In the genomic region with DNA sequence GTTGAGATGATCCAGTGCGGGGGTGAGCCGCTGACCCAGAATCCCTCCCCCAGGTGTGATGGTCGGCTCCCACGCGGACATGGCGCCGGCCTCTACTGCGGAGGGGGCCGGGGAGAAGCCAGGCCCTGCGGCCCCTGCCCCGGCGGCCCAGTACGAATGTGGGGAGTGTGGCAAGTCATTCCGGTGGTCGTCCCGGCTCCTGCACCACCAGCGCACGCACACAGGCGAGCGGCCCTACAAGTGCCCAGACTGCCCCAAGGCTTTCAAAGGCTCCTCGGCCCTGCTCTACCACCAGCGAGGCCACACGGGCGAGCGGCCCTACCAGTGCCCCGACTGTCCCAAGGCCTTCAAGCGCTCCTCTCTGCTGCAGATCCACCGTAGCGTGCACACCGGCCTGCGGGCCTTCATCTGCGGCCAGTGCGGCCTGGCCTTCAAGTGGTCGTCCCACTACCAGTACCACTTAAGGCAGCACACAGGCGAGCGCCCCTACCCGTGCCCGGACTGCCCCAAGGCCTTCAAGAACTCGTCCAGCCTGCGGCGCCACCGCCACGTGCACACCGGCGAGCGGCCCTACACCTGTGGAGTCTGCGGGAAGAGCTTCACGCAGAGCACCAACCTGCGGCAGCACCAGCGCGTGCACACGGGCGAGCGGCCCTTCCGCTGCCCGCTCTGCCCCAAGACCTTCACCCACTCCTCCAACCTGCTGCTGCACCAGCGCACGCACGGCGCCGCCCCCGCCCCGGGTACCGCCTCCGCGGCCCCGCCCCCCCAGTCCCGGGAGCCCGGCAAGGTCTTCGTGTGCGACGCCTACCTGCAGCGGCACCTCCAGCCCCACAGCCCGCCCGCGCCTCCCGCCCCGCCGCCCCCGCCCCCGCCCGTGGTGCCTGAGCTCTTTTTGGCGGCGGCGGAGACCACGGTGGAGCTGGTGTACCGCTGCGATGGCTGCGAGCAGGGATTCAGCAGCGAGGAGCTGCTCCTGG, we compare ENCODE assay signal across 23 cellular contexts. TPM values are rescaled to one million over a fixed set of nuclear protein-coding genes. Genes with fewer than 3 reads are reported as not detected.
A peak's percentile ranks its signal among the peaks of the same experiment; 100 is the strongest.
DNase-seq lines count a peak whose midpoint lies in the region; FAIRE-seq and TF ChIP-seq lines count a peak whose summit lies in the region.
"Had no signal": no experiment of that assay in that cellular context is flagged by ENCODE, and none has a peak within 500 bp of the region (broad histone marks: within the 10 kb centered on the region; RNA-seq: fewer than 3 reads in every experiment).

No MANE protein-coding gene starts in this region.

- H2BK15ac ChIP-seq in H1 (ENCODE audit: low read length) = no peak overlapping the region
- no peak overlapping the region for H2BK15ac ChIP-seq in mesendoderm (replicated peaks; ENCODE audit: low read depth)

- no peak for TF ChIP-seq RAD21 in H1 (IDR thresholded peaks at IDR 0.05 in 1 of 2, conservative IDR thresholded peaks at IDR 0.05 in 1 of 2; ENCODE audit: low read depth in 2 of 2, low read length in 2 of 2)

- H4K8ac ChIP-seq in H1 (ENCODE audit: extremely low read depth, insufficient read depth, low read length) = peak overlapping the region; percentile 57
- no peak overlapping the region for H4K8ac ChIP-seq in mesendoderm (ENCODE audit: low read depth, low read length)

- peak overlapping the region; percentile 1 to 53; a peak in 3 of 4 replicates for H3K4me2 ChIP-seq in H1 (ENCODE audit: insufficient read depth in 1 of 2, low read depth in 2 of 2, low read length in 2 of 2)
- H3K4me2 ChIP-seq in mesendoderm (ENCODE audit: low read length) = no peak overlapping the region

- H4K20me1 ChIP-seq in H1 (replicated peaks in 1 of 2; ENCODE audit: control insufficient read depth in 1 of 2, insufficient read depth in 2 of 2, low read length in 2 of 2) = peaks cover 0 to 5% of the 10 kb centered on the region in 2 experiments

- H2BK120ac ChIP-seq in H1 (replicated peaks; ENCODE audit: low read depth, low read length) = no peak overlapping the region
- no peak overlapping the region for H2BK120ac ChIP-seq in mesendoderm (ENCODE audit: low read depth, low read length)

- H2AFZ ChIP-seq in H1 (ENCODE audit: low read length) = no peak overlapping the region

- no peak overlapping the region for H4K5ac ChIP-seq in H1 (ENCODE audit: insufficient read length, low read depth, low read length)
- no peak overlapping the region for H4K5ac ChIP-seq in mesendoderm (ENCODE audit: low read length)

- POLR2A ChIA-PET in RWPE1 (lab: Yijun Ruan, JAX; ENCODE audit: low non-redundant PET) (no interaction called here), H1 (lab: Charles Lee; ENCODE audit: partially characterized antibody) (interaction anchor here (0.6 to 4.9 kb wide), 5 partner anchors 8 to 20 kb away, joined by 3 to 27 read pairs (median 3); no protein-coding TSS in a partner anchor)

- no peak overlapping the region for H3K23ac ChIP-seq in H1 (ENCODE audit: insufficient read length)
- H3K23ac ChIP-seq in mesendoderm (ENCODE audit: low read length) = no peak overlapping the region

- DNase-seq in ELF-1 (ENCODE audit: low read depth, low spot score) = peak; percentile 40
- no peak for DNase-seq in RWPE1 (ENCODE audit: low spot score)
- peak in 1 of 2 experiments; percentile 69 for DNase-seq in H1 (ENCODE audit: low read depth in 1 of 2, low spot score in 2 of 2)
- DNase-seq in mesendoderm = peak; percentile 24
- DNase-seq in frontal cortex (ENCODE audit: low spot score in 2 of 2) = no peak
- DNase-seq in HCEC 1CT = no peak
- no peak for DNase-seq in NCI-H1694 treated with DMSO at 0.1 percent for 48 hours (lab: John Stamatoyannopoulos, UW)
- DNase-seq: Calu3, DMS79 treated with DMSO at 0.1 percent for 48 hours, KBM-7, MV-4-11, NCI-H1105, NCI-H1436 treated with DMSO at 0.1 percent for 48 hours, NCI-H2029, NCI-H446, NCI-H524 treated with DMSO at 0.1 percent for 48 hours, NCI-H774, PC-3, SHP77 had no signal

- CTCF ChIA-PET in RWPE1 (lab: Yijun Ruan, JAX) (interaction anchor here (0.5 kb wide), 1 partner anchor 150 kb away, joined by 3 read pairs; no protein-coding TSS in a partner anchor), H1 (lab: Charles Lee; ENCODE audit: partially characterized antibody) (interaction anchor here (0.9 to 2.8 kb wide), 2 partner anchors 14 to 23 kb away, joined by 3 to 20 read pairs; no protein-coding TSS in a partner anchor)

- peaks cover 10% of the 10 kb centered on the region for H3K23me2 ChIP-seq in H1 (ENCODE audit: low read depth, low read length)

- H3K18ac ChIP-seq in H1 (ENCODE audit: extremely low read depth, low read length) = peak overlapping the region; percentile 60; the same call in 1 of the 2 replicates
- H3K18ac ChIP-seq in mesendoderm (ENCODE audit: low read length) = no peak overlapping the region

- H3K36me3 ChIP-seq in H1 (ENCODE audit: control insufficient read depth in 2 of 4, insufficient read depth in 4 of 4, low read length in 3 of 4) (peaks cover 0 to 10% (median 0%) of the 10 kb centered on the region in 4 experiments; a peak in 2 of 8 replicates), mesendoderm (ENCODE audit: control insufficient read depth, insufficient read depth, low read length) (no peaks in the 10 kb centered on the region)

- peak overlapping the region; percentile 91 for H3K27ac ChIP-seq in RWPE1
- no peak overlapping the region for H3K27ac ChIP-seq in H1 (ENCODE audit: low read depth, low read length)
- H3K27ac ChIP-seq in mesendoderm (ENCODE audit: low read depth, low read length) = no peak overlapping the region

- H3K56ac ChIP-seq in H1 (replicated peaks; ENCODE audit: insufficient read length, low read depth, low read length) (no peak overlapping the region), mesendoderm (ENCODE audit: low read length) (peak overlapping the region; percentile 80)

- H2BK5ac ChIP-seq in H1 (ENCODE audit: low read depth, low read length) (no peak overlapping the region; the same call in 1 of the 2 replicates), mesendoderm (ENCODE audit: low read length) (no peak overlapping the region)

- peak overlapping the region; percentile 91 for H4K91ac ChIP-seq in H1 (replicated peaks; ENCODE audit: insufficient read length, low read length)

- FAIRE-seq in H1 (lab: Jason Lieb, UNC) (no peak), frontal cortex (lab: Jason Lieb, UNC) (no peak)
- FAIRE-seq: GM12892 had no signal

- no peak overlapping the region for H2BK12ac ChIP-seq in H1 (ENCODE audit: low read depth, low read length)

- no peaks in the 10 kb centered on the region for H3K9me3 ChIP-seq in H1 (ENCODE audit: insufficient read depth in 2 of 2, low read depth in 1 of 2, low read length in 1 of 2)

- no peaks in the 10 kb centered on the region for H3K27me3 ChIP-seq in H1 (replicated peaks in 1 of 4; ENCODE audit: control insufficient read depth in 3 of 4, extremely low read depth in 1 of 4, insufficient read depth in 3 of 4, low read length in 3 of 4)
- H3K27me3 ChIP-seq in mesendoderm (ENCODE audit: insufficient read depth, low read length, poor library complexity) = no peaks in the 10 kb centered on the region

- H3K14ac ChIP-seq in H1 (ENCODE audit: insufficient read length) = no peak overlapping the region

- TF ChIP-seq CTCF in RWPE1 (conservative IDR thresholded peaks at IDR 0.05; ENCODE audit: low read depth) (no peak), H1 (IDR thresholded peaks at IDR 0.05; ENCODE audit: control extremely low read depth in 1 of 3, insufficient read depth in 1 of 3, low read depth in 1 of 3, low read length in 3 of 3) (no peak)

- peaks cover 0 to 23% (median 16%) of the 10 kb centered on the region in 4 experiments; a peak in 6 of 7 replicates for H3K4me1 ChIP-seq in H1 (replicated peaks in 1 of 4; ENCODE audit: control insufficient read depth in 3 of 4, insufficient read depth in 4 of 4, low read length in 3 of 4)
- H3K4me1 ChIP-seq in mesendoderm (ENCODE audit: control insufficient read depth, low read depth, low read length) = peaks cover 2% of the 10 kb centered on the region

- H3K79me1 ChIP-seq in H1 (ENCODE audit: low read depth, low read length) (peaks cover 13% of the 10 kb centered on the region), mesendoderm (ENCODE audit: low read length) (peaks cover 10% of the 10 kb centered on the region)

- H2BK20ac ChIP-seq in H1 (ENCODE audit: low read length) = peak overlapping the region; percentile 48; the same call in 1 of the 2 replicates

- no peak overlapping the region for H3K9ac ChIP-seq in H1 (replicated peaks in 1 of 4; ENCODE audit: extremely low read depth in 1 of 4, low read depth in 3 of 4, low read length in 3 of 4)
- peak overlapping the region; percentile 49 for H3K9ac ChIP-seq in mesendoderm (ENCODE audit: low read length)

- H3K4ac ChIP-seq in H1 (replicated peaks; ENCODE audit: insufficient read length, low read depth, low read length) (no peak overlapping the region), mesendoderm (ENCODE audit: low read depth, low read length) (no peak overlapping the region)

- H3K4me3 ChIP-seq in H1 (ENCODE audit: extremely low read depth in 1 of 4, insufficient read depth in 2 of 4, low read depth in 3 of 4, low read length in 4 of 4) (peak overlapping the region in 1 of 4 experiments; percentile 25; a peak in 1 of 8 replicates), mesendoderm (ENCODE audit: low read length) (no peak overlapping the region)

- WGBS in H1 (ENCODE audit: extremely low coverage in 1 of 2, insufficient coverage in 1 of 2, insufficient read length in 1 of 2, insufficient replicate concordance in 2 of 2, low coverage in 1 of 2, low lambda C conversion rate in 2 of 2, missing lambda C conversion rate in 1 of 2), 2 experiments = 83% methylated on average over 47 of the region's 90 CpGs; no CpG with 5 or more reads in 1 of the 2 experiments
- WGBS in mesendoderm (ENCODE audit: extremely low coverage, insufficient coverage, low lambda C conversion rate) = no CpG with 5 or more reads among the region's 90 CpGs

- no peak for TF ChIP-seq EP300 in H1 (IDR thresholded peaks at IDR 0.05; ENCODE audit: borderline replicate concordance in 1 of 2, low read depth in 2 of 2, low read length in 2 of 2)

- no peak overlapping the region; the same call in 1 of the 2 replicates for H2AK5ac ChIP-seq in H1 (ENCODE audit: low read depth, low read length)
- no peak overlapping the region for H2AK5ac ChIP-seq in mesendoderm (ENCODE audit: low read length)

- TF ChIP-seq POLR2A in H1 (IDR thresholded peaks at IDR 0.05; ENCODE audit: control extremely low read depth in 1 of 2, low read depth in 2 of 2, low read length in 2 of 2) = no peak

- peaks cover 0 to 23% of the 10 kb centered on the region in 2 experiments; a peak in 2 of 4 replicates for H3K79me2 ChIP-seq in H1 (ENCODE audit: control insufficient read depth in 1 of 2, insufficient read depth in 2 of 2, low read length in 2 of 2)
- H3K79me2 ChIP-seq in mesendoderm (ENCODE audit: control insufficient read depth, insufficient read depth, low read length) = peaks cover 2% of the 10 kb centered on the region

RNA-seq across cellular contexts. Expression of a gene that starts 3.5 kb away (rescaled TPM):
- total RNA-seq in H1 (2021; fragmentation: NEBNext Ultra II Directional; extraction: Animal tissue kit (Norgen Biotek cat#: 25700)) = 69.1 and 71.2 TPM in 2 replicates
- 47.1 and 79.5 TPM in 2 replicates for polyA plus RNA-seq in H1 (2011; rRNA removed)
- polyA plus RNA-seq in H1 (2011; cell fraction: cytosol; rRNA removed) = 51.3 TPM
- polyA plus RNA-seq in H1 (2011; cell fraction: nucleus; rRNA removed) = 132 TPM
- 61.3 to 71.3 TPM (median 67.2 TPM) in 4 replicates for polyA plus RNA-seq in H1 (2012, experiment 1 of 2)
- 81.6 TPM for polyA plus RNA-seq in H1 (2012, experiment 2 of 2)
- polyA plus RNA-seq in H1 (2013, experiment 1 of 2) = 91.7 TPM
- 105 TPM for polyA plus RNA-seq in H1 (2013, experiment 2 of 2)
- 7.1 and 10.9 TPM in 2 replicates for polyA minus RNA-seq in H1 (2011; rRNA and poly(A)+ RNA removed)
- 14.2 TPM for polyA minus RNA-seq in H1 (2011; cell fraction: cytosol; rRNA and poly(A)+ RNA removed)
- polyA minus RNA-seq in H1 (2011; cell fraction: nucleus; rRNA and poly(A)+ RNA removed) = 14.5 TPM
- 23.8 TPM for polyA plus RNA-seq in mesendoderm (2013, experiment 1 of 2)
- 26.3 TPM for polyA plus RNA-seq in mesendoderm (2013, experiment 2 of 2)
- 18.8 TPM for total RNA-seq in frontal cortex

RNA-seq across cellular contexts. Expression of a gene that starts 5.0 kb away (rescaled TPM):
- 10.8 and 12.9 TPM in 2 replicates for total RNA-seq in H1 (2021; fragmentation: NEBNext Ultra II Directional; extraction: Animal tissue kit (Norgen Biotek cat#: 25700))
- 1.7 and 4.5 TPM in 2 replicates for polyA plus RNA-seq in H1 (2011; rRNA removed)
- 1.4 TPM for polyA plus RNA-seq in H1 (2011; cell fraction: cytosol; rRNA removed)
- polyA plus RNA-seq in H1 (2011; cell fraction: nucleus; rRNA removed) = 4.4 TPM
- polyA plus RNA-seq in H1 (2012, experiment 1 of 2) = 3.2 to 7.6 TPM (median 6.6 TPM) in 4 replicates
- polyA plus RNA-seq in H1 (2012, experiment 2 of 2) = 4.7 TPM
- polyA plus RNA-seq in H1 (2013, experiment 1 of 2) = 6.7 TPM
- polyA plus RNA-seq in H1 (2013, experiment 2 of 2) = 7.0 TPM
- 0.61 and 0.82 TPM in 2 replicates for polyA minus RNA-seq in H1 (2011; rRNA and poly(A)+ RNA removed)
- polyA minus RNA-seq in H1 (2011; cell fraction: cytosol; rRNA and poly(A)+ RNA removed) = 8.8 TPM
- 7.2 TPM for polyA minus RNA-seq in H1 (2011; cell fraction: nucleus; rRNA and poly(A)+ RNA removed)
- 7.8 TPM for polyA plus RNA-seq in mesendoderm (2013, experiment 1 of 2)
- 8.9 TPM for polyA plus RNA-seq in mesendoderm (2013, experiment 2 of 2)
- total RNA-seq in frontal cortex = 0.41 TPM

RNA-seq across cellular contexts. Expression of a gene that starts 6.8 kb away (rescaled TPM):
- 1.7 and 2.3 TPM in 2 replicates for total RNA-seq in H1 (2021; fragmentation: NEBNext Ultra II Directional; extraction: Animal tissue kit (Norgen Biotek cat#: 25700))
- polyA plus RNA-seq in H1 (2011; rRNA removed) = 0.39 and 0.72 TPM in 2 replicates
- polyA plus RNA-seq in H1 (2011; cell fraction: cytosol; rRNA removed) = 0.45 TPM
- polyA plus RNA-seq in H1 (2011; cell fraction: nucleus; rRNA removed) = 4.1 TPM
- 1.2 to 2.6 TPM (median 1.7 TPM) in 4 replicates for polyA plus RNA-seq in H1 (2012, experiment 1 of 2)
- 0.63 TPM for polyA plus RNA-seq in H1 (2012, experiment 2 of 2)
- 0.73 TPM for polyA plus RNA-seq in H1 (2013, experiment 1 of 2)
- 1.1 TPM for polyA plus RNA-seq in H1 (2013, experiment 2 of 2)
- polyA minus RNA-seq in H1 (2011; rRNA and poly(A)+ RNA removed) = 0.29 and 0.54 TPM in 2 replicates
- polyA minus RNA-seq in H1 (2011; cell fraction: cytosol; rRNA and poly(A)+ RNA removed) = 1.0 TPM
- polyA minus RNA-seq in H1 (2011; cell fraction: nucleus; rRNA and poly(A)+ RNA removed) = 2.8 TPM
- 0.31 TPM for polyA plus RNA-seq in mesendoderm (2013, experiment 1 of 2)
- polyA plus RNA-seq in mesendoderm (2013, experiment 2 of 2) = 0.28 TPM
- total RNA-seq in frontal cortex = under 0.01 TPM
- total RNA-seq: PC-3 had no signal

RNA-seq across cellular contexts. Expression of a gene that starts 16.9 kb away (rescaled TPM):
- total RNA-seq in H1 (2021; fragmentation: NEBNext Ultra II Directional; extraction: Animal tissue kit (Norgen Biotek cat#: 25700)) = 3.2 and 3.6 TPM in 2 replicates
- polyA plus RNA-seq in H1 (2011; rRNA removed) = 2.2 and 3.3 TPM in 2 replicates
- polyA plus RNA-seq in H1 (2011; cell fraction: cytosol; rRNA removed) = 1.5 TPM
- 3.0 TPM for polyA plus RNA-seq in H1 (2011; cell fraction: nucleus; rRNA removed)
- polyA plus RNA-seq in H1 (2012, experiment 1 of 2) = 1.6 to 3.1 TPM (median 2.6 TPM) in 4 replicates
- polyA plus RNA-seq in H1 (2012, experiment 2 of 2) = 2.9 TPM
- 9.1 TPM for polyA plus RNA-seq in H1 (2013, experiment 1 of 2)
- 8.6 TPM for polyA plus RNA-seq in H1 (2013, experiment 2 of 2)
- polyA minus RNA-seq in H1 (2011; rRNA and poly(A)+ RNA removed) = 0.41 and 0.49 TPM in 2 replicates
- not detected for polyA minus RNA-seq in H1 (2011; cell fraction: cytosol; rRNA and poly(A)+ RNA removed)
- 2.1 TPM for polyA minus RNA-seq in H1 (2011; cell fraction: nucleus; rRNA and poly(A)+ RNA removed)
- 0.20 TPM for polyA plus RNA-seq in mesendoderm (2013, experiment 1 of 2)
- 0.15 TPM for polyA plus RNA-seq in mesendoderm (2013, experiment 2 of 2)
- total RNA-seq in frontal cortex = not detected
- total RNA-seq: A172, Calu3, LHCN-M2, PC-3 had no signal
- polyA plus RNA-seq: BJ had no signal

RNA-seq across cellular contexts. Expression of a gene that starts 20.0 kb away (rescaled TPM):
- total RNA-seq in H1 (2021; fragmentation: NEBNext Ultra II Directional; extraction: Animal tissue kit (Norgen Biotek cat#: 25700)) = 96.9 and 106 TPM in 2 replicates
- 152 and 195 TPM in 2 replicates for polyA plus RNA-seq in H1 (2011; rRNA removed)
- polyA plus RNA-seq in H1 (2011; cell fraction: cytosol; rRNA removed) = 149 TPM
- 148 TPM for polyA plus RNA-seq in H1 (2011; cell fraction: nucleus; rRNA removed)
- polyA plus RNA-seq in H1 (2012, experiment 1 of 2) = 52.8 to 109 TPM (median 103 TPM) in 4 replicates
- polyA plus RNA-seq in H1 (2012, experiment 2 of 2) = 112 TPM
- polyA plus RNA-seq in H1 (2013, experiment 1 of 2) = 63.1 TPM
- polyA plus RNA-seq in H1 (2013, experiment 2 of 2) = 61.5 TPM
- polyA minus RNA-seq in H1 (2011; rRNA and poly(A)+ RNA removed) = 22.8 and 24.5 TPM in 2 replicates
- 51.8 TPM for polyA minus RNA-seq in H1 (2011; cell fraction: cytosol; rRNA and poly(A)+ RNA removed)
- 69.9 TPM for polyA minus RNA-seq in H1 (2011; cell fraction: nucleus; rRNA and poly(A)+ RNA removed)
- 16.5 TPM for polyA plus RNA-seq in mesendoderm (2013, experiment 1 of 2)
- polyA plus RNA-seq in mesendoderm (2013, experiment 2 of 2) = 16.9 TPM
- 12.2 TPM for total RNA-seq in frontal cortex

Comparison
In these comparisons a context has a peak if more than half of its experiments do, and no peak if none do; other contexts are left out.
1. DNase-seq: peak in ELF-1 (single experiment) and mesendoderm (single experiment); none in RWPE1 (single experiment), frontal cortex (0 of 2), HCEC 1CT (single experiment) and NCI-H1694 treated with DMSO at 0.1 percent for 48 hours (single experiment).